In genomic region chr4:168451331-168451730, GRCh38 we compare ENCODE assay signal across 10 cellular contexts. TPM values are rescaled to one million over a fixed set of nuclear protein-coding genes. Genes with fewer than 3 reads are reported as not detected.
A peak's percentile ranks its signal among the peaks of the same experiment; 100 is the strongest.
DNase-seq lines count a peak whose midpoint lies in the region; ATAC-seq and TF ChIP-seq lines count a peak whose summit lies in the region.
"Had no signal": no experiment of that assay in that cellular context is flagged by ENCODE, and none has a peak within 500 bp of the region (broad histone marks: within the 10 kb centered on the region; RNA-seq: fewer than 3 reads in every experiment).

No MANE protein-coding gene starts in this region.

- peaks cover 21% of the 10 kb centered on the region for H3K36me3 Mint-ChIP-seq in natural killer cell

- no peaks in the 10 kb centered on the region for H3K27me3 Mint-ChIP-seq in natural killer cell (ENCODE audit: low read depth in 2 of 2)

- intact Hi-C loops in natural killer cell (cut with micrococcal nuclease) = loop anchor here (1.0 kb wide), 1 partner anchor 29 kb away; the partner anchor contains the start of gene DDX60L

- H3K4me1 Mint-ChIP-seq in natural killer cell = peaks cover 22% of the 10 kb centered on the region in 2 donors

- DNase-seq in natural killer cell = no peak
- DNase-seq in effector CD8-positive, alpha-beta T cell (lab: John Stamatoyannopoulos, UW) = no peak
- no peak for DNase-seq in cerebellum (ENCODE audit: low spot score)
- no peak for DNase-seq in central memory CD4-positive, alpha-beta T cell
- DNase-seq: GF-D8, NCI-H526 had no signal

- peak overlapping the region; percentile 58 to 89 for H3K27ac Mint-ChIP-seq in natural killer cell

- no peak overlapping the region for H3K4me3 Mint-ChIP-seq in natural killer cell

- ATAC-seq in GM18909 (IDR thresholded peaks at IDR 0.05; ENCODE audit: poor library complexity, unreplicated experiment) = peak; percentile 24
- peak; percentile 46 for ATAC-seq in HG02759 (IDR thresholded peaks at IDR 0.05; ENCODE audit: unreplicated experiment)
- peak; percentile 47 for ATAC-seq in SK-N-SH treated with all-trans-retinoic acid at 6 μM for 48 hours
- peak; percentile 41 to 72 (median 69) for ATAC-seq in natural killer cell
- ATAC-seq: gastroesophageal sphincter had no signal

- TF ChIP-seq CTCF in natural killer cell (IDR thresholded peaks at IDR 0.05) = no peak

- H3K9me3 Mint-ChIP-seq in natural killer cell = peaks cover 0 to 2% of the 10 kb centered on the region in 2 donors

TF ChIP-seq in SK-N-SH treated with all-trans-retinoic acid at 6 μM for 48 hours, 23 proteins besides CTCF, POLR2A, EP300 and RAD21:
- no peak for TF ChIP-seq GLIS3 (CRISPR knock-in tag; IDR thresholded peaks at IDR 0.05)

RNA-seq across cellular contexts. Expression of gene DDX60L, which starts 29.0 kb away (rescaled TPM):
- total RNA-seq in natural killer cell (10 to 100 TPM; 45.1 to 62.7 (median 47.5) TPM), cerebellum (7.3 TPM)

RNA-seq across cellular contexts. Expression of gene PALLD, which starts 45.5 kb away (rescaled TPM):
- total RNA-seq in natural killer cell (10 to 100 TPM; 15.1 to 25.4 (median 22.8) TPM), cerebellum (37.3 TPM)
